ENCODE assay signal across 26 cellular contexts in genomic region chrX:110056419-110056818, GRCh38. TPM values are rescaled to one million over a fixed set of nuclear protein-coding genes. Genes with fewer than 3 reads are reported as not detected.
DNase-seq lines count a peak whose midpoint lies in the region; ATAC-seq, FAIRE-seq and TF ChIP-seq lines count a peak whose summit lies in the region.
"Had no signal": no experiment of that assay in that cellular context is flagged by ENCODE, and none has a peak within 500 bp of the region (broad histone marks: within the 10 kb centered on the region; RNA-seq: fewer than 3 reads in every experiment).

No MANE protein-coding gene starts in this region.

- no peak for DNase-seq in activated CD8-positive, alpha-beta T cell treated with anti-CD3 and anti-CD28 coated beads for 36 hours
- DNase-seq in activated CD8-positive, alpha-beta T cell treated with anti-CD3 and anti-CD28 coated beads, Interleukin-2, amount 10 ng/mL, durations not matched to agents 7 days and 5 days, result no peak
- DNase-seq in GM18507 (ENCODE audit: extremely low spot score, insufficient read length, low read depth) (no peak), NCI-H2029 treated with DMSO at 0.1 percent for 48 hours (lab: John Stamatoyannopoulos, UW) (peak; percentile 66), psoas muscle (no peak), CD1c-positive myeloid dendritic cell (ENCODE audit: extremely low spot score) (no peak), T-cell (no peak)
- DNase-seq: activated CD4-positive, CD25-positive, alpha-beta regulatory T cell; activated naive CD4-positive, alpha-beta T cell treated with anti-CD3 and anti-CD28 coated beads for 36 hours; activated T-cell treated with anti-CD3 and anti-CD28 coated beads, Interleukin-2, amount 50 U/mL, for 48 hours; central memory CD4-positive, alpha-beta T cell; DMS 273 treated with DMSO at 0.1 percent for 48 hours; left ventricle myocardium superior; MV-4-11; NCI-H2227 treated with DMSO at 0.1 percent for 48 hours; nephron progenitor cell; RPMI8226; SK-N-SH; stimulated activated naive B cell treated with anti-CD40 and anti-IgM and Interleukin-4, amounts not matched to agents 10 μg/mL and 1 μg/mL and 100 μg/mL, for 72 hours; tibial artery had no signal

- intact Hi-C loops in activated CD8-positive, alpha-beta T cell treated with anti-CD3 and anti-CD28 coated beads for 36 hours (cut with micrococcal nuclease), result no loop called here
- intact Hi-C loops in psoas muscle (cut with DNase I), result no loop called here

- no peak overlapping the region for H3K4me3 Mint-ChIP-seq in activated CD8-positive, alpha-beta T cell treated with anti-CD3 and anti-CD28 coated beads for 36 hours
- H3K4me3 Mint-ChIP-seq in activated CD8-positive, alpha-beta T cell treated with anti-CD3 and anti-CD28 coated beads, Interleukin-2, amount 10 ng/mL, durations not matched to agents 7 days and 5 days, result no peak overlapping the region
- no peak overlapping the region for H3K4me3 Mint-ChIP-seq in T-cell
- H3K4me3 Mint-ChIP-seq: activated naive CD4-positive, alpha-beta T cell treated with anti-CD3 and anti-CD28 coated beads for 36 hours; CD14-positive monocyte; nephron progenitor cell; stimulated activated naive B cell treated with anti-CD40 and anti-IgM and Interleukin-4, amounts not matched to agents 10 μg/mL and 1 μg/mL and 100 μg/mL, for 72 hours had no signal

- POLR2A ChIA-PET in activated CD8-positive, alpha-beta T cell treated with anti-CD3 and anti-CD28 coated beads for 36 hours (lab: Charles Lee), result no interaction called here
- POLR2A ChIA-PET in activated CD8-positive, alpha-beta T cell treated with anti-CD3 and anti-CD28 coated beads, Interleukin-2, amount 10 ng/mL, durations not matched to agents 7 days and 5 days (lab: Charles Lee), result no interaction called here
- POLR2A ChIA-PET in T-cell (lab: Charles Lee), result no interaction called here

- no peaks in the 10 kb centered on the region for H3K36me3 ChIP-seq in psoas muscle (ENCODE audit: insufficient read depth in 1 of 2, low read depth in 1 of 2)
- H3K36me3 ChIP-seq: tibial artery had no signal

- H3K4me3 ChIP-seq in psoas muscle, result no peak overlapping the region
- H3K4me3 ChIP-seq: tibial artery had no signal

- peak overlapping the region; percentile 65 for H3K27ac ChIP-seq in psoas muscle
- H3K27ac ChIP-seq: HL-60, parathyroid adenoma, tibial artery had no signal

- peak; percentile 26 for FAIRE-seq in GM18507 (lab: Jason Lieb, UNC)
- FAIRE-seq: endothelial cell of umbilical vein had no signal

- H3K4me1 ChIP-seq in psoas muscle, result peaks cover 4% of the 10 kb centered on the region
- H3K4me1 ChIP-seq: parathyroid adenoma, tibial artery had no signal

- no peaks in the 10 kb centered on the region for H3K9me3 ChIP-seq in psoas muscle
- H3K9me3 ChIP-seq: SK-N-SH, tibial artery had no signal

- H3K36me3 Mint-ChIP-seq in activated CD8-positive, alpha-beta T cell treated with anti-CD3 and anti-CD28 coated beads for 36 hours (ENCODE audit: low read depth), result peaks cover 10% of the 10 kb centered on the region
- H3K36me3 Mint-ChIP-seq in activated CD8-positive, alpha-beta T cell treated with anti-CD3 and anti-CD28 coated beads, Interleukin-2, amount 10 ng/mL, durations not matched to agents 7 days and 5 days (ENCODE audit: low read depth), result peaks cover 19% of the 10 kb centered on the region
- peaks cover 28% of the 10 kb centered on the region for H3K36me3 Mint-ChIP-seq in T-cell

- H3K27me3 Mint-ChIP-seq in activated CD8-positive, alpha-beta T cell treated with anti-CD3 and anti-CD28 coated beads for 36 hours, result no peaks in the 10 kb centered on the region
- H3K27me3 Mint-ChIP-seq in activated CD8-positive, alpha-beta T cell treated with anti-CD3 and anti-CD28 coated beads, Interleukin-2, amount 10 ng/mL, durations not matched to agents 7 days and 5 days (ENCODE audit: low read depth), result no peaks in the 10 kb centered on the region
- peaks cover 0 to 4% of the 10 kb centered on the region in 2 donors for H3K27me3 Mint-ChIP-seq in T-cell
- H3K27me3 Mint-ChIP-seq: stimulated activated naive B cell treated with anti-CD40 and anti-IgM and Interleukin-4, amounts not matched to agents 10 μg/mL and 1 μg/mL and 100 μg/mL, for 72 hours had no signal

- 10 to 56% (median 42%) methylated on average over 1 of the region's 1 CpG for WGBS in psoas muscle, 3 donors

- H3K4me1 Mint-ChIP-seq in activated CD8-positive, alpha-beta T cell treated with anti-CD3 and anti-CD28 coated beads for 36 hours (ENCODE audit: low read depth), result peaks cover 11% of the 10 kb centered on the region
- peaks cover 8% of the 10 kb centered on the region for H3K4me1 Mint-ChIP-seq in activated CD8-positive, alpha-beta T cell treated with anti-CD3 and anti-CD28 coated beads, Interleukin-2, amount 10 ng/mL, durations not matched to agents 7 days and 5 days (ENCODE audit: low read depth)
- peaks cover 0 to 9% (median 3%) of the 10 kb centered on the region in 3 donors for H3K4me1 Mint-ChIP-seq in T-cell
- H3K4me1 Mint-ChIP-seq: nephron progenitor cell had no signal

- CTCF ChIA-PET in activated CD8-positive, alpha-beta T cell treated with anti-CD3 and anti-CD28 coated beads for 36 hours (lab: Charles Lee), result no interaction called here
- CTCF ChIA-PET in activated CD8-positive, alpha-beta T cell treated with anti-CD3 and anti-CD28 coated beads, Interleukin-2, amount 10 ng/mL, durations not matched to agents 7 days and 5 days (lab: Charles Lee), result no interaction called here
- CTCF ChIA-PET in T-cell (lab: Charles Lee), result interaction anchor here in 1 of 2 donors (0.7 kb wide), 1 partner anchor 91 kb away, joined by 3 read pairs; no protein-coding TSS in a partner anchor

- peak overlapping the region; percentile 11 for H3K27ac Mint-ChIP-seq in activated CD8-positive, alpha-beta T cell treated with anti-CD3 and anti-CD28 coated beads for 36 hours
- H3K27ac Mint-ChIP-seq in activated CD8-positive, alpha-beta T cell treated with anti-CD3 and anti-CD28 coated beads, Interleukin-2, amount 10 ng/mL, durations not matched to agents 7 days and 5 days, result no peak overlapping the region
- H3K27ac Mint-ChIP-seq in T-cell, result no peak overlapping the region
- H3K27ac Mint-ChIP-seq: activated naive CD4-positive, alpha-beta T cell treated with anti-CD3 and anti-CD28 coated beads for 36 hours; CD14-positive monocyte; nephron progenitor cell; stimulated activated naive B cell treated with anti-CD40 and anti-IgM and Interleukin-4, amounts not matched to agents 10 μg/mL and 1 μg/mL and 100 μg/mL, for 72 hours had no signal

- H3K9me3 Mint-ChIP-seq in activated CD8-positive, alpha-beta T cell treated with anti-CD3 and anti-CD28 coated beads for 36 hours, result no peaks in the 10 kb centered on the region
- H3K9me3 Mint-ChIP-seq in activated CD8-positive, alpha-beta T cell treated with anti-CD3 and anti-CD28 coated beads, Interleukin-2, amount 10 ng/mL, durations not matched to agents 7 days and 5 days (ENCODE audit: insufficient read depth), result no peaks in the 10 kb centered on the region
- H3K9me3 Mint-ChIP-seq in T-cell, result no peaks in the 10 kb centered on the region
- H3K9me3 Mint-ChIP-seq: stimulated activated naive B cell treated with anti-CD40 and anti-IgM and Interleukin-4, amounts not matched to agents 10 μg/mL and 1 μg/mL and 100 μg/mL, for 72 hours had no signal

- no peak for TF ChIP-seq CTCF in activated CD8-positive, alpha-beta T cell treated with anti-CD3 and anti-CD28 coated beads for 36 hours (IDR thresholded peaks at IDR 0.05)
- no peak for TF ChIP-seq CTCF in psoas muscle (IDR thresholded peaks at IDR 0.05)

- H3K27me3 ChIP-seq in psoas muscle (ENCODE audit: insufficient read depth in 3 of 3, low read length in 2 of 3), result no peaks in the 10 kb centered on the region
- H3K27me3 ChIP-seq: tibial artery had no signal

- no peak for ATAC-seq in activated CD8-positive, alpha-beta T cell treated with anti-CD3 and anti-CD28 coated beads for 36 hours
- ATAC-seq in activated CD8-positive, alpha-beta T cell treated with anti-CD3 and anti-CD28 coated beads, Interleukin-2, amount 10 ng/mL, durations not matched to agents 7 days and 5 days, result no peak
- ATAC-seq in psoas muscle (peak; percentile 23 to 70 (median 52)), T-cell (replicated peaks in 1 of 4) (no peak), GM21515 (IDR thresholded peaks at IDR 0.05; ENCODE audit: unreplicated experiment) (no peak)
- ATAC-seq: HCT116; left ventricle myocardium superior; stimulated activated naive B cell treated with anti-CD40 and anti-IgM and Interleukin-4, amounts not matched to agents 10 μg/mL and 1 μg/mL and 100 μg/mL, for 72 hours had no signal

RNA-seq across cellular contexts. Expression of gene TMEM164, which starts 53.5 kb away (rescaled TPM):
- 10 to 100 TPM; 10.9 to 11.5 TPM for total RNA-seq in activated CD8-positive, alpha-beta T cell treated with anti-CD3 and anti-CD28 coated beads for 36 hours
- total RNA-seq in activated CD8-positive, alpha-beta T cell treated with anti-CD3 and anti-CD28 coated beads, Interleukin-2, amount 10 ng/mL, durations not matched to agents 7 days and 5 days, result 10 to 100 TPM; 17.5 to 24.1 TPM
- total RNA-seq in psoas muscle, result 10 to 100 TPM; 27.0 to 42.4 (median 38.4) TPM
- 10 to 100 TPM; 14.5 to 31.7 (median 23.1) TPM for polyA plus RNA-seq in psoas muscle
- 10 to 100 TPM; 16.9 to 20.6 (median 19.8) TPM for total RNA-seq in T-cell

Comparison
In these comparisons a context has a peak if more than half of its experiments do, and no peak if none do; other contexts are left out.
1. ATAC-seq: peak in psoas muscle (4 of 4); none in activated CD8-positive, alpha-beta T cell treated with anti-CD3 and anti-CD28 coated beads for 36 hours (single experiment), activated CD8-positive, alpha-beta T cell treated with anti-CD3 and anti-CD28 coated beads, Interleukin-2, amount 10 ng/mL, durations not matched to agents 7 days and 5 days (single experiment), T-cell (0 of 4) and GM21515 (single experiment).